ENCODE assay signal across 3 cellular contexts in genomic region chr18:58601468-58602266, GRCh38.
TF ChIP-seq lines count a peak whose summit lies in the region.

No MANE protein-coding gene starts in this region.

TF ChIP-seq in GM23338, 12 proteins besides CTCF, POLR2A, EP300 and RAD21 (continues in another document):
- TF ChIP-seq ZNF114 (CRISPR knock-in tag; IDR thresholded peaks at IDR 0.05) (no peak), CREB1 (CRISPR knock-in tag; IDR thresholded peaks at IDR 0.05; ENCODE audit: low read depth) (no peak), POLR2AphosphoS5 (IDR thresholded peaks at IDR 0.05; ENCODE audit: low read depth) (no peak), ZNF331 (CRISPR knock-in tag; IDR thresholded peaks at IDR 0.05; ENCODE audit: low read depth) (no peak), ZNF462 (CRISPR knock-in tag; IDR thresholded peaks at IDR 0.05) (no peak)

TF ChIP-seq in H1, 55 proteins besides CTCF, POLR2A, EP300 and RAD21:
- TF ChIP-seq NRF1 (IDR thresholded peaks at IDR 0.05; ENCODE audit: low read depth, low read length) (no peak), KDM1A (IDR thresholded peaks at IDR 0.05; ENCODE audit: borderline replicate concordance, low read length) (no peak), EZH2 (IDR thresholded peaks at IDR 0.05; ENCODE audit: low read depth, low read length, severe bottlenecking) (no peak), YY1 (IDR thresholded peaks at IDR 0.05; ENCODE audit: low read depth, low read length) (no peak), BRCA1 (IDR thresholded peaks at IDR 0.05; ENCODE audit: low read depth, low read length) (no peak), ATF2 (IDR thresholded peaks at IDR 0.05; ENCODE audit: low read length) (no peak), MAX (IDR thresholded peaks at IDR 0.05) (no peak), GTF2F1 (IDR thresholded peaks at IDR 0.05; ENCODE audit: borderline replicate concordance, low read depth, low read length) (no peak), CTBP2 (IDR thresholded peaks at IDR 0.05; ENCODE audit: borderline replicate concordance, insufficient read depth, insufficient read length, low read length) (no peak), JUND (IDR thresholded peaks at IDR 0.05; ENCODE audit: low read length) (no peak), CREB1 (IDR thresholded peaks at IDR 0.05) (no peak)
TF ChIP-seq in H1: peak in this region for 0.

TF ChIP-seq in liver, 16 proteins besides CTCF, POLR2A, EP300 and RAD21:
- TF ChIP-seq FOXA2 (IDR thresholded peaks at IDR 0.05) (peak; percentile 38), RXRA (IDR thresholded peaks at IDR 0.05) (peak; percentile 98), YY1 (IDR thresholded peaks at IDR 0.05) (peak; percentile 73), TAF1 (conservative IDR thresholded peaks at IDR 0.05) (peak; percentile 16), FOXA1 (IDR thresholded peaks at IDR 0.05) (no peak), ATF3 (IDR thresholded peaks at IDR 0.05) (no peak), JUND (IDR thresholded peaks at IDR 0.05) (peak; percentile 84 to 92), NR2F2 (IDR thresholded peaks at IDR 0.05) (peak; percentile 81), REST (IDR thresholded peaks at IDR 0.05) (peak; percentile 68), SP1 (IDR thresholded peaks at IDR 0.05) (peak; percentile 99), HNF4G (IDR thresholded peaks at IDR 0.05) (peak; percentile 99), HNF4A (conservative IDR thresholded peaks at IDR 0.05) (peak; percentile 98 to 99), MAX (IDR thresholded peaks at IDR 0.05) (peak; percentile 95), EGR1 (IDR thresholded peaks at IDR 0.05; ENCODE audit: low read depth in 2 of 2) (peak; percentile 43 to 87), ZBTB33 (IDR thresholded peaks at IDR 0.05) (peak; percentile 88), GABPA (IDR thresholded peaks at IDR 0.05 in 1 of 2, conservative IDR thresholded peaks at IDR 0.05 in 1 of 2) (no peak)
